In genomic region chr19:48872884-48873475, GRCh38 we compare ENCODE assay signal across 8 cellular contexts. TPM values are rescaled to one million over a fixed set of nuclear protein-coding genes. Genes with fewer than 3 reads are reported as not detected.
DNase-seq lines count a peak whose midpoint lies in the region; ATAC-seq and TF ChIP-seq lines count a peak whose summit lies in the region.

No MANE protein-coding gene starts in this region.

- TF ChIP-seq CTCF in DOHH2 (IDR thresholded peaks at IDR 0.05; ENCODE audit: low read depth, low read length, poor library complexity, severe bottlenecking) = no peak
- no peak for TF ChIP-seq CTCF in PC-3 (conservative IDR thresholded peaks at IDR 0.05; ENCODE audit: low read depth, low read length)

- intact Hi-C loops in PC-3 (cut with micrococcal nuclease) = loop anchor here (2.0 kb wide), 1 partner anchor 36 kb away; the partner anchor contains the start of gene HSD17B14

- H3K4me1 ChIP-seq in DOHH2 (ENCODE audit: control insufficient read depth, low read length) = peaks cover 48% of the 10 kb centered on the region
- peaks cover 15% of the 10 kb centered on the region for H3K4me1 ChIP-seq in PC-3 (ENCODE audit: insufficient read depth, low read length)
- peaks cover 0 to 28% of the 10 kb centered on the region in 2 donors for H3K4me1 ChIP-seq in muscle layer of duodenum (ENCODE audit: control insufficient read depth in 1 of 2, insufficient read depth in 2 of 2, low read length in 2 of 2)

- H3K4me3 Mint-ChIP-seq in activated T-cell treated with anti-CD3 and anti-CD28 coated beads, Interleukin-2, amount 50 U/mL, for 4 hours = peak overlapping the region; percentile 99
- peak overlapping the region; percentile 99 for H3K4me3 Mint-ChIP-seq in stimulated activated memory B cell treated with anti-CD40 and anti-IgM and Interleukin-4, amounts not matched to agents 10 μg/mL and 1 μg/mL and 100 μg/mL, for 72 hours

- H3K9ac ChIP-seq in PC-3 (ENCODE audit: low read length) = peak overlapping the region; percentile 100

- peaks cover 38% of the 10 kb centered on the region for H3K36me3 Mint-ChIP-seq in activated T-cell treated with anti-CD3 and anti-CD28 coated beads, Interleukin-2, amount 50 U/mL, for 4 hours (ENCODE audit: insufficient read depth)
- peaks cover 47% of the 10 kb centered on the region for H3K36me3 Mint-ChIP-seq in stimulated activated memory B cell treated with anti-CD40 and anti-IgM and Interleukin-4, amounts not matched to agents 10 μg/mL and 1 μg/mL and 100 μg/mL, for 72 hours

- no peak overlapping the region for H2AFZ ChIP-seq in PC-3 (ENCODE audit: low read length)

- H3K4me1 Mint-ChIP-seq in activated T-cell treated with anti-CD3 and anti-CD28 coated beads, Interleukin-2, amount 50 U/mL, for 4 hours (ENCODE audit: low read depth) = peaks cover 33% of the 10 kb centered on the region
- H3K4me1 Mint-ChIP-seq in stimulated activated memory B cell treated with anti-CD40 and anti-IgM and Interleukin-4, amounts not matched to agents 10 μg/mL and 1 μg/mL and 100 μg/mL, for 72 hours = peaks cover 43% of the 10 kb centered on the region

- H3K36me3 ChIP-seq in DOHH2 (ENCODE audit: control insufficient read depth, low read length) = peaks cover 50% of the 10 kb centered on the region
- peaks cover 26% of the 10 kb centered on the region for H3K36me3 ChIP-seq in PC-3 (ENCODE audit: low read depth, low read length)
- peaks cover 22 to 48% of the 10 kb centered on the region in 2 donors for H3K36me3 ChIP-seq in muscle layer of duodenum (ENCODE audit: control insufficient read depth in 1 of 2, insufficient read depth in 2 of 2, low read length in 2 of 2)

- POLR2A ChIA-PET in PC-3 (lab: Charles Lee; ENCODE audit: unreplicated experiment) = interaction anchor here (0.6 kb wide), 1 partner anchor 27 kb away, joined by 3 read pairs; the partner anchor contains the start of gene NUCB1

- H3K27me3 ChIP-seq in DOHH2 (ENCODE audit: control insufficient read depth, low read length) (no peaks in the 10 kb centered on the region), PC-3 (ENCODE audit: low read length) (no peaks in the 10 kb centered on the region), muscle layer of duodenum (ENCODE audit: low read depth, low read length) (no peaks in the 10 kb centered on the region)

- H3F3A ChIP-seq in DOHH2 (ENCODE audit: control insufficient read depth, insufficient read depth) = peaks cover 41% of the 10 kb centered on the region
- H3F3A ChIP-seq in PC-3 (ENCODE audit: low read length, unreplicated experiment) = peaks cover 7% of the 10 kb centered on the region

- no TSS peak for BruUV-seq in PC-3 (replicated peaks; lab: Mats Ljungman, UMichigan)

- H3K27ac Mint-ChIP-seq in stimulated activated memory B cell treated with anti-CD40 and anti-IgM and Interleukin-4, amounts not matched to agents 10 μg/mL and 1 μg/mL and 100 μg/mL, for 72 hours = peak overlapping the region; percentile 100

- H3K27ac ChIP-seq in DOHH2 (ENCODE audit: low read depth, low read length) (peak overlapping the region; percentile 96), PC-3 (ENCODE audit: low read length) (peak overlapping the region; percentile 95), muscle layer of duodenum (ENCODE audit: low read length) (peak overlapping the region; percentile 100)

- peak overlapping the region; percentile 100 for H3K4me3 ChIP-seq in DOHH2 (ENCODE audit: low read length)
- H3K4me3 ChIP-seq in PC-3 (ENCODE audit: low read length) = peak overlapping the region; percentile 100
- peak overlapping the region; percentile 97 to 99 for H3K4me3 ChIP-seq in muscle layer of duodenum (ENCODE audit: low read depth in 1 of 2, low read length in 2 of 2)

- H3K4me2 ChIP-seq in DOHH2 (ENCODE audit: low read length) (peak overlapping the region; percentile 92), PC-3 (ENCODE audit: low read length) (peak overlapping the region; percentile 100)

- H3K9me3 Mint-ChIP-seq in activated T-cell treated with anti-CD3 and anti-CD28 coated beads, Interleukin-2, amount 50 U/mL, for 4 hours = no peaks in the 10 kb centered on the region
- H3K9me3 Mint-ChIP-seq in stimulated activated memory B cell treated with anti-CD40 and anti-IgM and Interleukin-4, amounts not matched to agents 10 μg/mL and 1 μg/mL and 100 μg/mL, for 72 hours = no peaks in the 10 kb centered on the region

- H4K20me1 ChIP-seq in DOHH2 (ENCODE audit: control insufficient read depth, insufficient read depth, low read depth, low read length) = peaks cover 16% of the 10 kb centered on the region; the same call in 1 of the 2 replicates
- H4K20me1 ChIP-seq in PC-3 (ENCODE audit: low read length) = peaks cover 31% of the 10 kb centered on the region

- CTCF ChIA-PET in PC-3 (lab: Charles Lee) = no interaction called here

- H3K79me2 ChIP-seq in DOHH2 (ENCODE audit: control insufficient read depth, low read length) (peaks cover 38% of the 10 kb centered on the region), PC-3 (ENCODE audit: low read length) (peaks cover 41% of the 10 kb centered on the region)

- DNase-seq in HT1080 (ENCODE audit: low read depth) = peak; percentile 91
- peak; percentile 92 for DNase-seq in PC-3
- peak; percentile 65 for DNase-seq in activated T-cell treated with anti-CD3 and anti-CD28 coated beads, Interleukin-2, amount 50 U/mL, for 4 hours

- no peaks in the 10 kb centered on the region for H3K27me3 Mint-ChIP-seq in activated T-cell treated with anti-CD3 and anti-CD28 coated beads, Interleukin-2, amount 50 U/mL, for 4 hours (ENCODE audit: low read depth)
- H3K27me3 Mint-ChIP-seq in stimulated activated memory B cell treated with anti-CD40 and anti-IgM and Interleukin-4, amounts not matched to agents 10 μg/mL and 1 μg/mL and 100 μg/mL, for 72 hours = peaks cover 6% of the 10 kb centered on the region

- no peaks in the 10 kb centered on the region for H3K9me3 ChIP-seq in DOHH2 (ENCODE audit: control insufficient read depth, insufficient read depth, low read length)
- no peaks in the 10 kb centered on the region for H3K9me3 ChIP-seq in PC-3 (ENCODE audit: low read length)
- H3K9me3 ChIP-seq in muscle layer of duodenum (ENCODE audit: control insufficient read depth in 1 of 2, low read length in 2 of 2) = no peaks in the 10 kb centered on the region

- H3K9me2 ChIP-seq in DOHH2 (replicated peaks; ENCODE audit: control insufficient read depth, low read length) (no peaks in the 10 kb centered on the region), PC-3 (replicated peaks; ENCODE audit: low read length) (no peaks in the 10 kb centered on the region)

- ATAC-seq in PC-3 = peak; percentile 35
- ATAC-seq in activated T-cell treated with anti-CD3 and anti-CD28 coated beads, Interleukin-2, amount 50 U/mL, for 4 hours = peak; percentile 53 to 57
- ATAC-seq in esophagus mucosa = peak; percentile 62
- ATAC-seq in stimulated activated memory B cell treated with anti-CD40 and anti-IgM and Interleukin-4, amounts not matched to agents 10 μg/mL and 1 μg/mL and 100 μg/mL, for 72 hours = peak; percentile 69
- ATAC-seq in GM21447 (IDR thresholded peaks at IDR 0.05; ENCODE audit: unreplicated experiment) = no peak

RNA-seq across cellular contexts. Expression of gene PPP1R15A, which starts 0.8 kb away (rescaled TPM):
- total RNA-seq in HT1080 (2014; rRNA removed; shearing (Covaris generic)) = 44.3 and 49.4 TPM in 2 replicates
- 43.5 and 50.9 TPM in 2 replicates for polyA plus RNA-seq in HT1080 (2015; cell fraction: cytosol; rRNA removed)
- 64.1 and 68.3 TPM in 2 replicates for polyA plus RNA-seq in HT1080 (2015; cell fraction: nucleus; rRNA removed)
- total RNA-seq in PC-3 (2014; rRNA removed) (78.0 and 105 TPM in 2 replicates), esophagus mucosa (30.0 TPM)
- total RNA-seq in activated T-cell treated with anti-CD3 and anti-CD28 coated beads, Interleukin-2, amount 50 U/mL, for 4 hours = 100 to 1,000 TPM in 2 of 3 donors, 10 to 100 TPM in 1; 76.0 to 134 (median 110) TPM

RNA-seq across cellular contexts. Expression of gene PLEKHA4, which starts 4.6 kb away (rescaled TPM):
- 0.31 TPM in 1 of 2 replicates, not detected in the other for total RNA-seq in HT1080 (2014; rRNA removed; shearing (Covaris generic))
- 0.26 and 0.30 TPM in 2 replicates for polyA plus RNA-seq in HT1080 (2015; cell fraction: cytosol; rRNA removed)
- polyA plus RNA-seq in HT1080 (2015; cell fraction: nucleus; rRNA removed) = 0.82 and 3.0 TPM in 2 replicates
- total RNA-seq in PC-3 (2014; rRNA removed) (0.63 and 1.2 TPM in 2 replicates), esophagus mucosa (8.1 TPM)
- total RNA-seq in activated T-cell treated with anti-CD3 and anti-CD28 coated beads, Interleukin-2, amount 50 U/mL, for 4 hours = 1 to 10 TPM; 4.1 to 4.6 (median 4.6) TPM

RNA-seq across cellular contexts. Expression of gene TULP2, which starts 25.6 kb away (rescaled TPM):
- total RNA-seq in HT1080 (2014; rRNA removed; shearing (Covaris generic)) = not detected in 2 replicates
- not detected in 2 replicates for polyA plus RNA-seq in HT1080 (2015; cell fraction: cytosol; rRNA removed)
- 0.34 TPM in 1 of 2 replicates, not detected in the other for polyA plus RNA-seq in HT1080 (2015; cell fraction: nucleus; rRNA removed)
- not detected in 2 replicates for total RNA-seq in PC-3 (2014; rRNA removed)
- total RNA-seq in activated T-cell treated with anti-CD3 and anti-CD28 coated beads, Interleukin-2, amount 50 U/mL, for 4 hours = under 1 TPM in 1 of 3 donors, not detected in 2; 0.69 TPM
- 0.24 TPM for total RNA-seq in esophagus mucosa

RNA-seq across cellular contexts. Expression of gene NUCB1, which starts 27.1 kb away (rescaled TPM):
- total RNA-seq in HT1080 (2014; rRNA removed; shearing (Covaris generic)) = 107 and 146 TPM in 2 replicates
- 209 and 210 TPM in 2 replicates for polyA plus RNA-seq in HT1080 (2015; cell fraction: cytosol; rRNA removed)
- polyA plus RNA-seq in HT1080 (2015; cell fraction: nucleus; rRNA removed) = 362 and 376 TPM in 2 replicates
- total RNA-seq in PC-3 (2014; rRNA removed) (137 and 138 TPM in 2 replicates), esophagus mucosa (104 TPM)
- 10 to 100 TPM; 88.5 to 90.0 (median 89.3) TPM for total RNA-seq in activated T-cell treated with anti-CD3 and anti-CD28 coated beads, Interleukin-2, amount 50 U/mL, for 4 hours

RNA-seq across cellular contexts. Expression of gene HSD17B14, which starts 36.7 kb away (rescaled TPM):
- not detected in 2 replicates for total RNA-seq in HT1080 (2014; rRNA removed; shearing (Covaris generic))
- polyA plus RNA-seq in HT1080 (2015; cell fraction: cytosol; rRNA removed) = 0.28 TPM in 1 of 2 replicates, not detected in the other
- polyA plus RNA-seq in HT1080 (2015; cell fraction: nucleus; rRNA removed) = 0.31 and 1.1 TPM in 2 replicates
- total RNA-seq in PC-3 (2014; rRNA removed) (15.0 and 15.4 TPM in 2 replicates), esophagus mucosa (0.40 TPM)
- total RNA-seq in activated T-cell treated with anti-CD3 and anti-CD28 coated beads, Interleukin-2, amount 50 U/mL, for 4 hours = under 1 TPM; 0.37 to 0.65 (median 0.61) TPM
